ENCODE assay signal across 20 cellular contexts in genomic region chr9:109504689-109505088, GRCh38. TPM values are rescaled to one million over a fixed set of nuclear protein-coding genes. Genes with fewer than 3 reads are reported as not detected.
"Had no signal": no experiment of that assay in that cellular context is flagged by ENCODE, and none has a peak within 500 bp of the region (broad histone marks: within the 10 kb centered on the region; RNA-seq: fewer than 3 reads in every experiment).

No MANE protein-coding gene starts in this region.

- H3K4me3 Mint-ChIP-seq: activated CD4-positive, alpha-beta T cell treated with anti-CD3 and anti-CD28 coated beads, Interleukin-2, amount 10 ng/mL, durations not matched to agents 7 days and 5 days; activated CD8-positive, alpha-beta memory T cell treated with anti-CD3 and anti-CD28 coated beads, Interleukin-2, amount 10 ng/mL, durations not matched to agents 7 days and 5 days; activated CD8-positive, alpha-beta T cell treated with anti-CD3 and anti-CD28 coated beads for 36 hours; activated naive CD4-positive, alpha-beta T cell treated with anti-CD3 and anti-CD28 coated beads, Interleukin-2, amount 10 ng/mL, durations not matched to agents 7 days and 5 days; mesothelial cell of epicardium; natural killer cell; type B pancreatic cell had no signal

- H3K27ac ChIP-seq: cardiac muscle cell, left ventricle myocardium inferior, ovary, prostate gland, spleen, testis had no signal

- ATAC-seq: activated CD8-positive, alpha-beta memory T cell treated with anti-CD3 and anti-CD28 coated beads, Interleukin-2, amount 10 ng/mL, durations not matched to agents 7 days and 5 days; activated CD8-positive, alpha-beta T cell treated with anti-CD3 and anti-CD28 coated beads for 36 hours; natural killer cell had no signal

- H3K36me3 Mint-ChIP-seq: activated CD8-positive, alpha-beta memory T cell treated with anti-CD3 and anti-CD28 coated beads, Interleukin-2, amount 10 ng/mL, durations not matched to agents 7 days and 5 days; activated naive CD4-positive, alpha-beta T cell treated with anti-CD3 and anti-CD28 coated beads, Interleukin-2, amount 10 ng/mL, durations not matched to agents 7 days and 5 days; mesothelial cell of epicardium; natural killer cell; type B pancreatic cell had no signal

- DNase-seq: activated CD4-positive, alpha-beta T cell treated with anti-CD3 and anti-CD28 coated beads, Interleukin-2, amount 10 ng/mL, durations not matched to agents 7 days and 5 days; activated CD8-positive, alpha-beta memory T cell treated with anti-CD3 and anti-CD28 coated beads, Interleukin-2, amount 10 ng/mL, durations not matched to agents 7 days and 5 days; activated CD8-positive, alpha-beta T cell treated with anti-CD3 and anti-CD28 coated beads for 36 hours; activated effector memory CD4-positive, alpha-beta T cell treated with anti-CD3 and anti-CD28 coated beads, Interleukin-2, amount 50 U/mL, for 16 hours; activated naive CD4-positive, alpha-beta T cell treated with anti-CD3 and anti-CD28 coated beads, Interleukin-2, amount 10 ng/mL, durations not matched to agents 7 days and 5 days; activated T-cell treated with anti-CD3 and anti-CD28 coated beads for 4 hours; amygdala; cortex of kidney; foreskin fibroblast; left ventricle myocardium inferior; natural killer cell; ovary; spleen; stimulated activated CD4-positive, alpha-beta T cell treated with anti-CD3 and anti-CD28 coated beads, Interleukin-4, amount 100 ng/mL, for 1 hour; stimulated activated naive CD4-positive, alpha-beta T cell; testis had no signal

- H3K27ac Mint-ChIP-seq: activated CD4-positive, alpha-beta T cell treated with anti-CD3 and anti-CD28 coated beads, Interleukin-2, amount 10 ng/mL, durations not matched to agents 7 days and 5 days; activated CD8-positive, alpha-beta memory T cell treated with anti-CD3 and anti-CD28 coated beads, Interleukin-2, amount 10 ng/mL, durations not matched to agents 7 days and 5 days; activated CD8-positive, alpha-beta T cell treated with anti-CD3 and anti-CD28 coated beads for 36 hours; activated naive CD4-positive, alpha-beta T cell treated with anti-CD3 and anti-CD28 coated beads, Interleukin-2, amount 10 ng/mL, durations not matched to agents 7 days and 5 days; mesothelial cell of epicardium; natural killer cell; type B pancreatic cell had no signal

- H3K9me3 Mint-ChIP-seq: activated CD4-positive, alpha-beta T cell treated with anti-CD3 and anti-CD28 coated beads, Interleukin-2, amount 10 ng/mL, durations not matched to agents 7 days and 5 days; activated CD8-positive, alpha-beta T cell treated with anti-CD3 and anti-CD28 coated beads for 36 hours; activated naive CD4-positive, alpha-beta T cell treated with anti-CD3 and anti-CD28 coated beads, Interleukin-2, amount 10 ng/mL, durations not matched to agents 7 days and 5 days; mesothelial cell of epicardium; natural killer cell; type B pancreatic cell had no signal

- H3K4me1 Mint-ChIP-seq: activated CD4-positive, alpha-beta T cell treated with anti-CD3 and anti-CD28 coated beads, Interleukin-2, amount 10 ng/mL, durations not matched to agents 7 days and 5 days; activated CD8-positive, alpha-beta memory T cell treated with anti-CD3 and anti-CD28 coated beads, Interleukin-2, amount 10 ng/mL, durations not matched to agents 7 days and 5 days; activated naive CD4-positive, alpha-beta T cell treated with anti-CD3 and anti-CD28 coated beads, Interleukin-2, amount 10 ng/mL, durations not matched to agents 7 days and 5 days; natural killer cell had no signal

RNA-seq across cellular contexts. Expression of gene PTPN3, which starts 6.6 kb away (rescaled TPM):
- total RNA-seq: activated CD4-positive, alpha-beta T cell treated with anti-CD3 and anti-CD28 coated beads, Interleukin-2, amount 10 ng/mL, durations not matched to agents 7 days and 5 days; natural killer cell had no signal
